ENCODE assay signal across 14 cellular contexts in the genomic region with DNA sequence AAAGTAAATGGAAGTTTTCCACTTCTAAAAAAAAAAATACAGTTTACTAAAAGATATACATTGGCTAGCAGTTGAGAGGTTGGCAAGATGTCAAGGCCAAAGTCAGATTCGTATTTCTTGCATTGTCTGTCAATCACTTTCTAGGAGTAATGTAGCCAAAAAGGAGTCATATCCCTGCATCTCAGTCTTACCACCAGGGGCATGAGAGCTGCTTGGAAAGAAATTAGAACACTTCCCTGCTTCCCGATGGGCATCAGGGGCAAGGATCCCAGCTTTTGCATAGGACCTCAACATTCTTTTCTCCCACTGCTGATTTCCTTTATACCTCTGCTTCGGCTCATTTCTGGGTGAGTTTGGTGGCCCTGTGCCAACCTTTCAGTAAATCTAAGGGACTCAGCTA.
A peak's percentile ranks its signal among the peaks of the same experiment; 100 is the strongest.
DNase-seq lines count a peak whose midpoint lies in the region; TF ChIP-seq lines count a peak whose summit lies in the region.
"Had no signal": no experiment of that assay in that cellular context is flagged by ENCODE, and none has a peak within 500 bp of the region (broad histone marks: within the 10 kb centered on the region; RNA-seq: fewer than 3 reads in every experiment).

No MANE protein-coding gene starts in this region.

- H3K9me3 Mint-ChIP-seq in CD4-positive, alpha-beta memory T cell, result peaks cover 0 to 2% (median 0%) of the 10 kb centered on the region in 8 donors
- H3K9me3 Mint-ChIP-seq: activated CD4-positive, alpha-beta T cell treated with anti-CD3 and anti-CD28 coated beads, Interleukin-2, amount 10 ng/mL, durations not matched to agents 7 days and 5 days; activated T-cell treated with anti-CD3 and anti-CD28 coated beads, Interleukin-2, amount 50 U/mL, for 72 hours; CD8-positive, alpha-beta T cell had no signal

- H4K20me1 ChIP-seq in osteoblast (ENCODE audit: insufficient read depth, low read length), result no peaks in the 10 kb centered on the region

- H2AFZ ChIP-seq in osteoblast (ENCODE audit: low read length), result no peak overlapping the region

- peaks cover 2% of the 10 kb centered on the region for H3K9me3 ChIP-seq in osteoblast (ENCODE audit: low read depth, low read length)
- H3K9me3 ChIP-seq in CD4-positive, alpha-beta memory T cell (ENCODE audit: control insufficient read depth in 1 of 2, low read length in 2 of 2), result no peaks in the 10 kb centered on the region

- no peak overlapping the region for H3K27ac ChIP-seq in osteoblast (ENCODE audit: low read depth, low read length)
- no peak overlapping the region for H3K27ac ChIP-seq in CD4-positive, alpha-beta memory T cell (ENCODE audit: low read depth, low read length)

- no peak overlapping the region for H3K4me3 Mint-ChIP-seq in CD4-positive, alpha-beta memory T cell
- H3K4me3 Mint-ChIP-seq: activated CD4-positive, alpha-beta T cell treated with anti-CD3 and anti-CD28 coated beads, Interleukin-2, amount 10 ng/mL, durations not matched to agents 7 days and 5 days; activated T-cell treated with anti-CD3 and anti-CD28 coated beads, Interleukin-2, amount 50 U/mL, for 72 hours; CD8-positive, alpha-beta T cell had no signal

- H3K4me2 ChIP-seq in osteoblast (ENCODE audit: insufficient read depth, low read length), result no peak overlapping the region

- H3K27me3 Mint-ChIP-seq in CD4-positive, alpha-beta memory T cell, result no peaks in the 10 kb centered on the region
- H3K27me3 Mint-ChIP-seq: activated CD4-positive, alpha-beta T cell treated with anti-CD3 and anti-CD28 coated beads, Interleukin-2, amount 10 ng/mL, durations not matched to agents 7 days and 5 days had no signal

- H3K27me3 ChIP-seq in osteoblast (ENCODE audit: insufficient read depth, low read length), result no peaks in the 10 kb centered on the region
- H3K27me3 ChIP-seq in CD4-positive, alpha-beta memory T cell (ENCODE audit: insufficient read depth, low read length), result no peaks in the 10 kb centered on the region

- no peak overlapping the region for H3K27ac Mint-ChIP-seq in CD4-positive, alpha-beta memory T cell
- H3K27ac Mint-ChIP-seq: activated CD4-positive, alpha-beta T cell treated with anti-CD3 and anti-CD28 coated beads, Interleukin-2, amount 10 ng/mL, durations not matched to agents 7 days and 5 days; activated T-cell treated with anti-CD3 and anti-CD28 coated beads, Interleukin-2, amount 50 U/mL, for 72 hours; CD8-positive, alpha-beta T cell had no signal

- H3K4me3 ChIP-seq in choroid plexus epithelial cell (ENCODE audit: low read depth, low read length), result no peak overlapping the region
- no peak overlapping the region for H3K4me3 ChIP-seq in osteoblast (ENCODE audit: insufficient read depth, low read length)
- H3K4me3 ChIP-seq in CD4-positive, alpha-beta memory T cell (ENCODE audit: low read length in 2 of 2), result no peak overlapping the region

- peak; percentile 10 for DNase-seq in NCI-H226
- peak; percentile 19 for DNase-seq in choroid plexus epithelial cell (ENCODE audit: low read depth)
- DNase-seq in osteoblast (ENCODE audit: insufficient read length, low spot score, missing footprints), result peak; percentile 37
- DNase-seq in NCI-H146 (lab: John Stamatoyannopoulos, UW), result no peak
- no peak for DNase-seq in NCI-H1436 treated with DMSO at 0.1 percent for 48 hours (lab: John Stamatoyannopoulos, UW)
- no peak for DNase-seq in CD4-positive, alpha-beta memory T cell
- DNase-seq: activated CD4-positive, alpha-beta T cell treated with anti-CD3 and anti-CD28 coated beads, Interleukin-2, amount 10 ng/mL, durations not matched to agents 7 days and 5 days; activated T-cell treated with anti-CD3 and anti-CD28 coated beads, Interleukin-2, amount 50 U/mL, for 72 hours; CD8-positive, alpha-beta T cell; effector memory CD4-positive, alpha-beta T cell; head of caudate nucleus; Karpas-422; NCI-H2081 treated with DMSO at 0.1 percent for 48 hours had no signal

- CTCF ChIA-PET in CD4-positive, alpha-beta memory T cell (lab: Charles Lee; ENCODE audit: partially characterized antibody), result no interaction called here

- H3K36me3 ChIP-seq in osteoblast (ENCODE audit: insufficient read depth, low read length), result no peaks in the 10 kb centered on the region
- no peaks in the 10 kb centered on the region for H3K36me3 ChIP-seq in CD4-positive, alpha-beta memory T cell (ENCODE audit: insufficient read depth, low read length)

- no peaks in the 10 kb centered on the region for H3K79me2 ChIP-seq in osteoblast (ENCODE audit: insufficient read depth, low read length)

- intact Hi-C loops in CD4-positive, alpha-beta memory T cell (cut with micrococcal nuclease), result no loop called here

- H3K4me1 Mint-ChIP-seq in CD4-positive, alpha-beta memory T cell, result no peaks in the 10 kb centered on the region
- H3K4me1 Mint-ChIP-seq: activated CD4-positive, alpha-beta T cell treated with anti-CD3 and anti-CD28 coated beads, Interleukin-2, amount 10 ng/mL, durations not matched to agents 7 days and 5 days had no signal

- POLR2A ChIA-PET in CD4-positive, alpha-beta memory T cell (lab: Charles Lee; ENCODE audit: partially characterized antibody), result no interaction called here

- no peaks in the 10 kb centered on the region for H3K4me1 ChIP-seq in osteoblast (ENCODE audit: insufficient read depth, low read length)
- H3K4me1 ChIP-seq in CD4-positive, alpha-beta memory T cell (ENCODE audit: insufficient read depth, low read length), result no peaks in the 10 kb centered on the region

- TF ChIP-seq CTCF in GM12873 (IDR thresholded peaks at IDR 0.05; ENCODE audit: insufficient read depth, low read depth, low read length, missing control alignments) (peak; percentile 20), choroid plexus epithelial cell (conservative IDR thresholded peaks at IDR 0.05; ENCODE audit: low read depth, low read length) (peak; percentile 56), osteoblast (IDR thresholded peaks at IDR 0.05; ENCODE audit: extremely low read depth, low read depth, low read length) (no peak)

- H3K36me3 Mint-ChIP-seq in CD4-positive, alpha-beta memory T cell, result no peaks in the 10 kb centered on the region
- H3K36me3 Mint-ChIP-seq: CD8-positive, alpha-beta T cell had no signal

Comparison
In these comparisons a context has a peak if more than half of its experiments do, and no peak if none do; other contexts are left out.
1. DNase-seq: peak in NCI-H226 (single experiment), choroid plexus epithelial cell (single experiment) and osteoblast (single experiment); none in NCI-H146 (single experiment), NCI-H1436 treated with DMSO at 0.1 percent for 48 hours (single experiment) and CD4-positive, alpha-beta memory T cell (0 of 5).